7 cellular contexts compared by ENCODE assay signal in the genomic region with DNA sequence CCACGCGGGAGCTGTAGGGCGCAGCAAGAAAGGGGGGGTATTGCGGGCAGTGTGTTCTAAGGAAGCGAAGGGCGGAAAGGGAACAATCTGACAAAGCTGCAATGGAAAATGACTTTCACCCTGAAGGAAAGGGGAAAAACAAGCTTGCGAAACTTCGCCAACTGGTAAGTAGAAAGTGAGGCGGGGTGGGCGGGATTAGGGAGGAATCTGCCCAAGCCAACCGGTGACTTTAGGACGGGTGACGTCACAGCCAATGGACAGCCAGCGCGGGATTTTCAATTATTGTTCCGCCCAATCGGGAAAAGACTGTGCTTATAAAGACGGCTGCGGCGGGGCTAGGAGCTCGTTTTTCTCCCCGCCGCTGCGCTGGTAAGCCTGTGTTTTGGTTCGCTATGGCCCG. TPM values are rescaled to one million over a fixed set of nuclear protein-coding genes. Genes with fewer than 3 reads are reported as not detected.
DNase-seq lines count a peak whose midpoint lies in the region; ATAC-seq and TF ChIP-seq lines count a peak whose summit lies in the region.
"Not testable (repeated sequence)": the region's sequence is repeated elsewhere in the genome, so short reads cannot be mapped to it uniquely, and the experiment has no call there.

No MANE protein-coding gene starts in this region.

- H3K4me1 Mint-ChIP-seq in activated B cell treated with CpG ODN at 0.5 μM for 24 hours (peaks cover 27% of the 10 kb centered on the region), natural killer cell (peaks cover 19 to 24% of the 10 kb centered on the region in 2 donors)

- CTCF ChIA-PET in activated B cell treated with CpG ODN at 0.5 μM for 24 hours (lab: Charles Lee), result not testable (repeated sequence)

- not testable (repeated sequence) for H3K9me3 ChIP-seq in gastroesophageal sphincter

- not testable (repeated sequence) for H3K9me3 Mint-ChIP-seq in activated B cell treated with CpG ODN at 0.5 μM for 24 hours, natural killer cell

- not testable (repeated sequence) for H3K27ac Mint-ChIP-seq in activated B cell treated with CpG ODN at 0.5 μM for 24 hours, natural killer cell

- TF ChIP-seq POLR2A in gastroesophageal sphincter (IDR thresholded peaks at IDR 0.05), result not testable (repeated sequence)

- POLR2A ChIA-PET in activated B cell treated with CpG ODN at 0.5 μM for 24 hours (lab: Charles Lee), result not testable (repeated sequence)

- peaks cover 4 to 28% (median 12%) of the 10 kb centered on the region in 3 donors for H3K4me1 ChIP-seq in gastroesophageal sphincter

- WGBS in gastroesophageal sphincter (ENCODE audit: low coverage in 1 of 2), 2 donors, result no CpG with 5 or more reads among the region's 26 CpGs

- ATAC-seq in GM18867 (IDR thresholded peaks at IDR 0.05; ENCODE audit: unreplicated experiment), result peak; percentile 22
- peak; percentile 24 for ATAC-seq in GM21390 (IDR thresholded peaks at IDR 0.05; ENCODE audit: unreplicated experiment)
- ATAC-seq in HG02798 (IDR thresholded peaks at IDR 0.05; ENCODE audit: poor library complexity, unreplicated experiment), result peak; percentile 24
- peak; percentile 26 for ATAC-seq in HG03342 (IDR thresholded peaks at IDR 0.05; ENCODE audit: unreplicated experiment)
- peak; percentile 18 for ATAC-seq in activated B cell treated with CpG ODN at 0.5 μM for 24 hours (ENCODE audit: low read depth)
- ATAC-seq in gastroesophageal sphincter, result peak; percentile 73
- ATAC-seq in natural killer cell, result peak; percentile 37 to 66 (median 46)

- not testable (repeated sequence) for DNase-seq in activated B cell treated with CpG ODN at 0.5 μM for 24 hours, natural killer cell

- not testable (repeated sequence) for H3K4me3 ChIP-seq in gastroesophageal sphincter

- intact Hi-C loops in activated B cell treated with CpG ODN at 0.5 μM for 24 hours (cut with micrococcal nuclease); natural killer cell (cut with micrococcal nuclease): not testable (repeated sequence)

- H3K4me3 Mint-ChIP-seq in activated B cell treated with CpG ODN at 0.5 μM for 24 hours, natural killer cell: not testable (repeated sequence)

- H3K27me3 Mint-ChIP-seq in activated B cell treated with CpG ODN at 0.5 μM for 24 hours; natural killer cell (ENCODE audit: low read depth in 2 of 2): not testable (repeated sequence)

- not testable (repeated sequence) for TF ChIP-seq CTCF in activated B cell treated with CpG ODN at 0.5 μM for 24 hours (IDR thresholded peaks at IDR 0.05); gastroesophageal sphincter (IDR thresholded peaks at IDR 0.05); natural killer cell (IDR thresholded peaks at IDR 0.05)

- TF ChIP-seq EP300 in gastroesophageal sphincter (IDR thresholded peaks at IDR 0.05), result not testable (repeated sequence)

- H3K36me3 ChIP-seq in gastroesophageal sphincter, result not testable (repeated sequence)

- not testable (repeated sequence) for H3K36me3 Mint-ChIP-seq in activated B cell treated with CpG ODN at 0.5 μM for 24 hours (ENCODE audit: low read depth); natural killer cell

- H3K27me3 ChIP-seq in gastroesophageal sphincter, result not testable (repeated sequence)

- H3K27ac ChIP-seq in gastroesophageal sphincter, result not testable (repeated sequence)

RNA-seq across cellular contexts. Expression of gene BOLA1, which starts 47.1 kb away (rescaled TPM):
- total RNA-seq in activated B cell treated with CpG ODN at 0.5 μM for 24 hours (10.2 and 11.6 TPM in 2 replicates), gastroesophageal sphincter (10 to 100 TPM; 23.9 to 46.2 (median 30.5) TPM), natural killer cell (1 to 10 TPM; 7.0 to 8.3 (median 7.9) TPM)

Comparison
In these comparisons a context has a peak if more than half of its experiments do, and no peak if none do; other contexts are left out.
1. ATAC-seq: peak in every context shown above with its lines; median percentile 73 in gastroesophageal sphincter; 46 in natural killer cell; 26 in HG03342; 24 in GM21390; 24 in HG02798; 22 in GM18867; 18 in activated B cell treated with CpG ODN at 0.5 μM for 24 hours.